In the genomic region with DNA sequence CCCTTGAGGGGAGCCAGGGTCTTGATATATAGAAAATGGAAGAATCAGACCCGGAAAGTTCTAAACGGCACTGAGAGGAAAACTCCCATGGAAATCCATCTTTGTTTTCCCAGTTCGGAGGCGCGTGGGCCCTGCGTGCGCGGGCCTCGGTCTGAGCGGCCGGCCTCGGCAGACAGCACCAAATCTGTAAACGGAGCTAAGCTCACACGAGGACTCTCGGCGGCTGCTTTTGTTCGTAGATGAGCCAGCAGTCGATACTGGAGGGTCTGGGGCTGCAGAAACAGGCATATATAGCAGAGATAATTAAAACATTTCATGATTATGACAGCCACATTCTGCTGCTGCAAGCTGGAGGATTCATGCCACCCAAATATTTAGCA, we compare ENCODE assay signal across 10 cellular contexts.
A peak's percentile ranks its signal among the peaks of the same experiment; 100 is the strongest.
DNase-seq lines count a peak whose midpoint lies in the region; TF ChIP-seq lines count a peak whose summit lies in the region.
"Had no signal": no experiment of that assay in that cellular context is flagged by ENCODE, and none has a peak within 500 bp of the region (broad histone marks: within the 10 kb centered on the region; RNA-seq: fewer than 3 reads in every experiment).

No MANE protein-coding gene starts in this region.

- H3K36me3 ChIP-seq in muscle layer of duodenum (ENCODE audit: control insufficient read depth in 1 of 2, insufficient read depth in 2 of 2, low read length in 2 of 2), result peaks cover 6 to 45% of the 10 kb centered on the region in 2 donors
- peaks cover 0 to 3% of the 10 kb centered on the region in 2 donors for H3K36me3 ChIP-seq in vagina

- no peak for TF ChIP-seq CTCF in epithelial cell of proximal tubule (conservative IDR thresholded peaks at IDR 0.05; ENCODE audit: low read depth, low read length)
- no peak for TF ChIP-seq CTCF in vagina (IDR thresholded peaks at IDR 0.05)

- no peak for TF ChIP-seq POLR2A in vagina (IDR thresholded peaks at IDR 0.05)

- DNase-seq in NCI-H2227 (lab: John Stamatoyannopoulos, UW; ENCODE audit: unreplicated experiment) (peak; percentile 51), NCI-H2227 treated with DMSO at 0.1 percent for 48 hours (lab: John Stamatoyannopoulos, UW) (no peak), epithelial cell of proximal tubule (ENCODE audit: low read depth) (no peak), vagina (ENCODE audit: extremely low spot score in 2 of 2) (no peak), HT-29 (ENCODE audit: low spot score) (no peak), activated gamma-delta T cell treated with Interleukin-2 at 50 U/mL for 16 hours (no peak)
- no peak for DNase-seq in effector CD8-positive, alpha-beta T cell (lab: John Stamatoyannopoulos, UW)
- DNase-seq: AML-193 had no signal

- H3K4me1 ChIP-seq in muscle layer of duodenum (ENCODE audit: control insufficient read depth in 1 of 2, insufficient read depth in 2 of 2, low read length in 2 of 2) (peaks cover 36 to 85% of the 10 kb centered on the region in 2 donors), vagina (peaks cover 93% of the 10 kb centered on the region)

- H3K27me3 ChIP-seq in muscle layer of duodenum (ENCODE audit: low read depth, low read length), result no peaks in the 10 kb centered on the region
- no peaks in the 10 kb centered on the region for H3K27me3 ChIP-seq in vagina
- H3K27me3 ChIP-seq: neutrophil had no signal

- H3K9me3 ChIP-seq in muscle layer of duodenum (ENCODE audit: control insufficient read depth in 1 of 2, low read length in 2 of 2), result no peaks in the 10 kb centered on the region
- no peaks in the 10 kb centered on the region for H3K9me3 ChIP-seq in vagina
- H3K9me3 ChIP-seq: neutrophil had no signal

- intact Hi-C loops in vagina (cut with DNase I), result no loop called here

- H3K27ac ChIP-seq in muscle layer of duodenum (ENCODE audit: low read length), result peak overlapping the region; percentile 91
- H3K27ac ChIP-seq in vagina, result peak overlapping the region; percentile 100
- H3K27ac ChIP-seq: neutrophil had no signal

- H3K4me3 ChIP-seq in epithelial cell of proximal tubule (ENCODE audit: low read depth, low read length) (peak overlapping the region; percentile 65), muscle layer of duodenum (ENCODE audit: low read depth in 1 of 2, low read length in 2 of 2) (peak overlapping the region; percentile 43 to 60), vagina (peak overlapping the region; percentile 82 to 95)
